Comparison of ENCODE assay signal across 12 cellular contexts in the genomic region with DNA sequence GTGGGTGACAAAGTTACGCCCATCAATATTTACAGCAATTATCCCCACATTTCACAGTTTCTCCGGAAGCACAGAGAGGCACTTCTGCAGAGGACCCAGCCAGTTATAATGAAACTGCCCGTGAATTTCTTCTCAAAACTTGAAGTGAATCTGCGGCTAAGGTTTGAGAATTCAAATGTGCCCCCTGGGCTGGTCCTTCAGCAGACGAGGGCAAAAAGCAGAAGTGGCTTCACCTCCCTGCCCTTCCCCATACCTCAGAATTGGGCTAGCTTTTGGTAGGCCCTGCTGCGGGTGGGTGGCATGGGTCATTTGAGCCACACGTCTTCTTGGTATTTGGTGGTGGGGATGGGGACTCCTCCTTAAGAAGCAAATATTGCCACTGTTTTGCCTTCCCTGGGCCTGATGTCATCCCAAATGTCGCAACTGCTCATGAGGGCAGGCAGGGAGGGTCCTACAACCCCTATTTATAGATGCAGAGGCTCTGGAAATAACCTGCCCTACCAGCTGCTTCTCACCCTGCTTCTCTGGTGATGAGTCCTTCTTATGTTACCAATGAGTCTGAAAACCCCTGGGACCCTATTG. TPM values are rescaled to one million over a fixed set of nuclear protein-coding genes. Genes with fewer than 3 reads are reported as not detected.
DNase-seq lines count a peak whose midpoint lies in the region; ATAC-seq and TF ChIP-seq lines count a peak whose summit lies in the region.
"Had no signal": no experiment of that assay in that cellular context is flagged by ENCODE, and none has a peak within 500 bp of the region (broad histone marks: within the 10 kb centered on the region; RNA-seq: fewer than 3 reads in every experiment).

No MANE protein-coding gene starts in this region.

- H3K27ac ChIP-seq in colonic mucosa = no peak overlapping the region
- H3K27ac ChIP-seq: dorsolateral prefrontal cortex had no signal

- H3K9me3 ChIP-seq in colonic mucosa = no peaks in the 10 kb centered on the region

- intact Hi-C loops in colonic mucosa (cut with DNase I) = no loop called here

- DNase-seq in NCI-H1048 (lab: John Stamatoyannopoulos, UW) = no peak
- no peak for DNase-seq in colonic mucosa
- DNase-seq in activated CD4-positive, alpha-beta T cell treated with anti-CD3 and anti-CD28 coated beads, Interleukin-2, amount 50 U/mL, for 1 hour = no peak
- DNase-seq: activated CD8-positive, alpha-beta memory T cell treated with anti-CD3 and anti-CD28 coated beads, Interleukin-2, amount 10 ng/mL, durations not matched to agents 7 days and 5 days; dorsolateral prefrontal cortex; OCI-M1 had no signal

- no peak overlapping the region for H3K4me3 ChIP-seq in colonic mucosa
- H3K4me3 ChIP-seq: dorsolateral prefrontal cortex had no signal

- ATAC-seq in GM21390 (IDR thresholded peaks at IDR 0.05; ENCODE audit: unreplicated experiment) = peak; percentile 36
- peak; percentile 34 for ATAC-seq in HG03457 (IDR thresholded peaks at IDR 0.05; ENCODE audit: unreplicated experiment)
- peak; percentile 35 for ATAC-seq in esophagus mucosa
- no peak for ATAC-seq in HG02973 (IDR thresholded peaks at IDR 0.05; ENCODE audit: unreplicated experiment)
- ATAC-seq: activated CD8-positive, alpha-beta memory T cell treated with anti-CD3 and anti-CD28 coated beads, Interleukin-2, amount 10 ng/mL, durations not matched to agents 7 days and 5 days had no signal

- no peak for TF ChIP-seq CTCF in colonic mucosa (IDR thresholded peaks at IDR 0.05)

- H3K4me1 ChIP-seq in colonic mucosa = no peaks in the 10 kb centered on the region

- H3K36me3 ChIP-seq in colonic mucosa = no peaks in the 10 kb centered on the region

- H3K27me3 ChIP-seq in colonic mucosa = no peaks in the 10 kb centered on the region

- H3K9ac ChIP-seq in colonic mucosa (ENCODE audit: low read depth in 2 of 2, low read length in 2 of 2) = no peak overlapping the region

- TF ChIP-seq POLR2A in GM15510 (IDR thresholded peaks at IDR 0.05; ENCODE audit: borderline replicate concordance, extremely low read depth, insufficient read length) = peak; percentile 43

RNA-seq across cellular contexts. Expression of gene WDFY4, which starts 16.6 kb away (rescaled TPM):
- 1.6 TPM for total RNA-seq in esophagus mucosa
- 1 to 10 TPM; 1.5 to 1.6 TPM for total RNA-seq in colonic mucosa
- total RNA-seq: renal cortical epithelial cell had no signal
